ENCODE assay signal across 8 cellular contexts in the genomic region with DNA sequence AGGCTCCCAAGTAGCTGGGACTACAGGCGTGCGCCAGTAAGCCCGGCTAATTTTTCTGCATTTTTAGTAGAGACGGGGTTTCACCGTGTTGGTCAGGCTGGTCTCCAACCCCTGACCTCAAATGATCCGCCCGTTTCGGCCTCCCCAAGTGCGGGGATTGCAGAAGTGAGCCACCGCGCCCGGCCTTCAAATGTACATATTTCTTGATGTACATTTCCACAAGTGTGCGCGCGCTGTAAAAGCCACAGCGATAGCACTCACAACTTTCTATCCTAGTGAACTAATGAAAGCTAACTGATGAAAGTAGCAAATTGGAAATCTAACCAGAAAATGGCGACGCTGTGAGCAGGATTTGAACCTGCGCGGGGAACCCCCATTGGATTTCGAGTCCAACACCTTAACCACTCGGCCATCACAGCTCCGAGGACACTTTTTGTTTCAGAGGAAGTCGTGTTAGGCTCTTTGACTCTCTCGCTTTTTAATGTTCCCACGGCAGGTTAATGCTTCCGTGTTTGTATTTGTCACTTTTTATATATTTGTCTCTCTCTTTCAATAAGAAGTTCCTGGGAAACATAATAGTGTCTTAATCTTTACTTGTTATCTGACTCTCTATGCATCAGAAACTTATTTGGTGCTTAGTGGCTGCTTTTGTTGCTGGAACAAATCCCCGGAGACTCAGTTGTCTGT.
DNase-seq lines count a peak whose midpoint lies in the region; ATAC-seq and TF ChIP-seq lines count a peak whose summit lies in the region.

No MANE protein-coding gene starts in this region.

- no peak overlapping the region for H3K9ac ChIP-seq in neural cell (ENCODE audit: low read length)

- ATAC-seq in GM19351 (IDR thresholded peaks at IDR 0.05; ENCODE audit: unreplicated experiment) (peak; percentile 57), HG03432 (IDR thresholded peaks at IDR 0.05; ENCODE audit: unreplicated experiment) (peak; percentile 56)

- peak overlapping the region; percentile 39 for H3K4me3 Mint-ChIP-seq in dendritic cell treated with granulocyte-macrophage colony-stimulating factor and Interleukin-4, amounts not matched to agents 40 ng/mL and 50 ng/mL, for 4 days

- intact Hi-C loops in dendritic cell treated with granulocyte-macrophage colony-stimulating factor and Interleukin-4, amounts not matched to agents 40 ng/mL and 50 ng/mL, for 4 days (cut with micrococcal nuclease) = no loop called here

- peaks cover 92% of the 10 kb centered on the region for H3K27me3 Mint-ChIP-seq in dendritic cell treated with granulocyte-macrophage colony-stimulating factor and Interleukin-4, amounts not matched to agents 40 ng/mL and 50 ng/mL, for 4 days

- H3K9me3 ChIP-seq in neural cell (ENCODE audit: low read length) = no peaks in the 10 kb centered on the region
- H3K9me3 ChIP-seq in tibial nerve = no peaks in the 10 kb centered on the region

- H3K4me3 ChIP-seq in neural cell (ENCODE audit: low read length) = peak overlapping the region; percentile 39
- H3K4me3 ChIP-seq in tibial nerve = peak overlapping the region in 1 of 4 donors; percentile 1

- no peaks in the 10 kb centered on the region for H3K36me3 ChIP-seq in neural cell (ENCODE audit: insufficient read depth, low read length)
- H3K36me3 ChIP-seq in tibial nerve = no peaks in the 10 kb centered on the region

- H3K27me3 ChIP-seq in neural cell (ENCODE audit: insufficient read depth, low read depth, low read length) (peaks cover 100% of the 10 kb centered on the region), tibial nerve (peaks cover 0 to 79% of the 10 kb centered on the region in 2 donors)

- no peaks in the 10 kb centered on the region for H3K9me2 ChIP-seq in neural cell (ENCODE audit: insufficient read depth, low read length)

- H3K36me3 Mint-ChIP-seq in dendritic cell treated with granulocyte-macrophage colony-stimulating factor and Interleukin-4, amounts not matched to agents 40 ng/mL and 50 ng/mL, for 4 days (ENCODE audit: low read depth) = no peaks in the 10 kb centered on the region

- H3K27ac ChIP-seq in neural cell (ENCODE audit: low read length) (no peak overlapping the region), tibial nerve (no peak overlapping the region)

- no peaks in the 10 kb centered on the region for H4K20me1 ChIP-seq in neural cell (ENCODE audit: insufficient read depth)

- H2AFZ ChIP-seq in neural cell (ENCODE audit: low read depth, low read length) = no peak overlapping the region

- H3K4me1 Mint-ChIP-seq in dendritic cell treated with granulocyte-macrophage colony-stimulating factor and Interleukin-4, amounts not matched to agents 40 ng/mL and 50 ng/mL, for 4 days (ENCODE audit: low read depth) = peaks cover 35% of the 10 kb centered on the region

- H3K79me2 ChIP-seq in neural cell (replicated peaks; ENCODE audit: insufficient read depth, low read length) = no peaks in the 10 kb centered on the region

- no peak for TF ChIP-seq POLR2A in tibial nerve (IDR thresholded peaks at IDR 0.05)

- DNase-seq in DMS153 treated with DMSO at 0.1 percent for 48 hours (lab: John Stamatoyannopoulos, UW; ENCODE audit: unreplicated experiment) (peak; percentile 43), OCI-M1 (lab: John Stamatoyannopoulos, UW) (peak; percentile 96), NCI-H2107 treated with DMSO at 0.1 percent for 48 hours (lab: John Stamatoyannopoulos, UW; ENCODE audit: unreplicated experiment) (no peak), tibial nerve (ENCODE audit: low spot score in 2 of 2) (no peak)

- WGBS in tibial nerve, 2 donors = 3% methylated on average over 27 to 28 of the region's 28 CpGs

- TF ChIP-seq EP300 in neural cell (conservative IDR thresholded peaks at IDR 0.05; ENCODE audit: poor library complexity, severe bottlenecking) (no peak), tibial nerve (IDR thresholded peaks at IDR 0.05) (no peak)

- peaks cover 0 to 49% (median 0%) of the 10 kb centered on the region in 4 donors for H3K4me1 ChIP-seq in tibial nerve

- H3K9me3 Mint-ChIP-seq in dendritic cell treated with granulocyte-macrophage colony-stimulating factor and Interleukin-4, amounts not matched to agents 40 ng/mL and 50 ng/mL, for 4 days = peaks cover 14% of the 10 kb centered on the region

- H3K4me2 ChIP-seq in neural cell (ENCODE audit: low read length) = no peak overlapping the region

- TF ChIP-seq RAD21 in neural cell (conservative IDR thresholded peaks at IDR 0.05) = no peak

- H3F3A ChIP-seq in neural cell (ENCODE audit: insufficient read depth, low read length, poor library complexity, severe bottlenecking) = no peaks in the 10 kb centered on the region

- no peak for TF ChIP-seq CTCF in neural cell (IDR thresholded peaks at IDR 0.05; ENCODE audit: poor library complexity, severe bottlenecking)
- no peak for TF ChIP-seq CTCF in tibial nerve (IDR thresholded peaks at IDR 0.05)

- H3K27ac Mint-ChIP-seq in dendritic cell treated with granulocyte-macrophage colony-stimulating factor and Interleukin-4, amounts not matched to agents 40 ng/mL and 50 ng/mL, for 4 days = no peak overlapping the region

TF ChIP-seq in neural cell, 6 proteins besides CTCF, POLR2A, EP300 and RAD21:
- no peak for TF ChIP-seq EZH2 (IDR thresholded peaks at IDR 0.05; ENCODE audit: borderline replicate concordance, insufficient read depth, low read length, poor library complexity, severe bottlenecking)
- TF ChIP-seq SMC3 (conservative IDR thresholded peaks at IDR 0.05; ENCODE audit: poor library complexity) = no peak
- no peak for TF ChIP-seq MXI1 (conservative IDR thresholded peaks at IDR 0.05; ENCODE audit: poor library complexity, severe bottlenecking)
- TF ChIP-seq, protein P1, sequence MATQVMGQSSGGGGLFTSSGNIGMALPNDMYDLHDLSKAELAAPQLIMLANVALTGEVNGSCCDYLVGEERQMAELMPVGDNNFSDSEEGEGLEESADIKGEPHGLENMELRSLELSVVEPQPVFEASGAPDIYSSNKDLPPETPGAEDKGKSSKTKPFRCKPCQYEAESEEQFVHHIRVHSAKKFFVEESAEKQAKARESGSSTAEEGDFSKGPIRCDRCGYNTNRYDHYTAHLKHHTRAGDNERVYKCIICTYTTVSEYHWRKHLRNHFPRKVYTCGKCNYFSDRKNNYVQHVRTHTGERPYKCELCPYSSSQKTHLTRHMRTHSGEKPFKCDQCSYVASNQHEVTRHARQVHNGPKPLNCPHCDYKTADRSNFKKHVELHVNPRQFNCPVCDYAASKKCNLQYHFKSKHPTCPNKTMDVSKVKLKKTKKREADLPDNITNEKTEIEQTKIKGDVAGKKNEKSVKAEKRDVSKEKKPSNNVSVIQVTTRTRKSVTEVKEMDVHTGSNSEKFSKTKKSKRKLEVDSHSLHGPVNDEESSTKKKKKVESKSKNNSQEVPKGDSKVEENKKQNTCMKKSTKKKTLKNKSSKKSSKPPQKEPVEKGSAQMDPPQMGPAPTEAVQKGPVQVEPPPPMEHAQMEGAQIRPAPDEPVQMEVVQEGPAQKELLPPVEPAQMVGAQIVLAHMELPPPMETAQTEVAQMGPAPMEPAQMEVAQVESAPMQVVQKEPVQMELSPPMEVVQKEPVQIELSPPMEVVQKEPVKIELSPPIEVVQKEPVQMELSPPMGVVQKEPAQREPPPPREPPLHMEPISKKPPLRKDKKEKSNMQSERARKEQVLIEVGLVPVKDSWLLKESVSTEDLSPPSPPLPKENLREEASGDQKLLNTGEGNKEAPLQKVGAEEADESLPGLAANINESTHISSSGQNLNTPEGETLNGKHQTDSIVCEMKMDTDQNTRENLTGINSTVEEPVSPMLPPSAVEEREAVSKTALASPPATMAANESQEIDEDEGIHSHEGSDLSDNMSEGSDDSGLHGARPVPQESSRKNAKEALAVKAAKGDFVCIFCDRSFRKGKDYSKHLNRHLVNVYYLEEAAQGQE (IDR thresholded peaks at IDR 0.05; ENCODE audit: borderline replicate concordance) = no peak
- TF ChIP-seq TAF1 (IDR thresholded peaks at IDR 0.05; ENCODE audit: low read depth) = no peak
- TF ChIP-seq POLR2AphosphoS5 (IDR thresholded peaks at IDR 0.05) = no peak

Comparison
In these comparisons a context has a peak if more than half of its experiments do, and no peak if none do; other contexts are left out.
1. DNase-seq: peak in DMS153 treated with DMSO at 0.1 percent for 48 hours (single experiment) and OCI-M1 (single experiment); none in NCI-H2107 treated with DMSO at 0.1 percent for 48 hours (single experiment) and tibial nerve (0 of 2).